In the genomic region with DNA sequence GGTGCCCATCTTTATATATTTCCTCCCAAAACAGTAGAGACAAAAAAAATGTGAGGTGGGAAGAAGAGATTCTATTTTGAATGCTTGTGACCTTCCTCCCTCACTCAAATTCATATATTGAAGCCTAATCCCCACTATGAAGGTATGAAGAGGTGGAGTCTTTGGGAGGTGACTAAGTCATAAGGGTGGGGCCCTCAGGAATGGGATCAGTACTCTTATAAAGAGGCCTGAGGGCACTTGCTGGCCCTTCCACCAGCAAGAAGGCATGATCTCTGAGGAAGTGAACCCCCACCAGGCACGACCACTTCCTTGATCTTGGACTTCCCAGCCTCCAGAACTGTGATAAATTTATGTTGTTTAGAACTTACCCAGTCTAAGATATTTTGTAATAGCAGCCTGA, we compare ENCODE assay signal across 3 cellular contexts.
"Had no signal": no experiment of that assay in that cellular context is flagged by ENCODE, and none has a peak within 500 bp of the region (broad histone marks: within the 10 kb centered on the region; RNA-seq: fewer than 3 reads in every experiment).

No MANE protein-coding gene starts in this region.

- DNase-seq: GDM1, GF-D8 had no signal

- ATAC-seq: GM12878 had no signal

- H3K4me3 ChIP-seq: GM12878 had no signal
